26 cellular contexts compared by ENCODE assay signal in the genomic region with DNA sequence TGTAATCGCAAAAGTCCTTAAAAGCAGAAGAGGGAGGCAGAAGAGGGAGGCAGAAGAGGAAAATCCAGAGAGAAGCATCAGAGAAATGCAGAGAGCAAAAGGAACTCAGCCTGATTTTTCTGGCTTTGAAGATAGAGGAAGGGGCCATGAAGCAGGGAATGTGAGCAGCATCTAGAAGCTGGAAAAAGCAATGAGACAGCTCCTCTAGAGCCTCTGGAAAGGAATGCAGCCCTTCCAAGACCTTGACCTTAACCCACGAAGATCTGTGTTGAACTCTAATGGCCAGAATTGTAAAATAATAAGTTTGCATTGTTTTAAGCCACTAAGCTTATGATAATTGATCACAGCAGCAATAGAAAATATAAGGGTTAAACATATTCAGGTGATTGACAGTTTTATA.
"Had no signal": no experiment of that assay in that cellular context is flagged by ENCODE, and none has a peak within 500 bp of the region (broad histone marks: within the 10 kb centered on the region; RNA-seq: fewer than 3 reads in every experiment).

No MANE protein-coding gene starts in this region.

- H3K27ac Mint-ChIP-seq: effector memory CD8-positive, alpha-beta T cell; mesothelial cell of epicardium; naive B cell; natural killer cell treated with Interleukin-12 subunit alpha and Interleukin-12 subunit beta and Interleukin-15 and Interleukin-18, amount 100 ng/mL, for 72 hours; stimulated activated naive CD8-positive, alpha-beta T cell treated with anti-CD3 and anti-CD28 coated beads, Interleukin-15, amount 100 ng/mL, for 72 hours had no signal

- H3K27me3 ChIP-seq: gastrocnemius medialis, left lung, neutrophil, pancreas, right lobe of liver, suprapubic skin, transverse colon, upper lobe of right lung, uterus had no signal

- H3K4me1 Mint-ChIP-seq: mesothelial cell of epicardium; naive B cell; neural crest cell; stimulated activated naive CD8-positive, alpha-beta T cell treated with anti-CD3 and anti-CD28 coated beads, Interleukin-15, amount 100 ng/mL, for 72 hours had no signal

- ATAC-seq: effector memory CD8-positive, alpha-beta T cell; gastrocnemius medialis; left cardiac atrium; left lung; mucosa of descending colon; natural killer cell treated with Interleukin-12 subunit alpha and Interleukin-12 subunit beta and Interleukin-15 and Interleukin-18, amount 100 ng/mL, for 72 hours; pancreas; right lobe of liver; stimulated activated naive CD8-positive, alpha-beta T cell treated with anti-CD3 and anti-CD28 coated beads, Interleukin-15, amount 100 ng/mL, for 72 hours; upper lobe of right lung had no signal

- H3K4me3 ChIP-seq: gastrocnemius medialis, left lung, mucosa of descending colon, pancreas, right lobe of liver, suprapubic skin, transverse colon, upper lobe of right lung, uterus had no signal

- H3K4me3 Mint-ChIP-seq: effector memory CD8-positive, alpha-beta T cell; mesothelial cell of epicardium; naive B cell; natural killer cell treated with Interleukin-12 subunit alpha and Interleukin-12 subunit beta and Interleukin-15 and Interleukin-18, amount 100 ng/mL, for 72 hours; neural crest cell; stimulated activated naive CD8-positive, alpha-beta T cell treated with anti-CD3 and anti-CD28 coated beads, Interleukin-15, amount 100 ng/mL, for 72 hours had no signal

- H3K36me3 ChIP-seq: gastrocnemius medialis, left lung, neutrophil, pancreas, right lobe of liver, suprapubic skin, transverse colon, upper lobe of right lung, uterus had no signal

- FAIRE-seq: pancreas, small intestine had no signal

- H3K27me3 Mint-ChIP-seq: effector memory CD8-positive, alpha-beta T cell; naive B cell; natural killer cell treated with Interleukin-12 subunit alpha and Interleukin-12 subunit beta and Interleukin-15 and Interleukin-18, amount 100 ng/mL, for 72 hours; stimulated activated naive CD8-positive, alpha-beta T cell treated with anti-CD3 and anti-CD28 coated beads, Interleukin-15, amount 100 ng/mL, for 72 hours had no signal

- H3K9me3 ChIP-seq: gastrocnemius medialis, mucosa of descending colon, neutrophil, pancreas, right lobe of liver, transverse colon, upper lobe of right lung, uterus had no signal

- H3K27ac ChIP-seq: gastrocnemius medialis, left lung, neutrophil, pancreas, right lobe of liver, suprapubic skin, transverse colon, upper lobe of right lung, uterus had no signal

- H3K36me3 Mint-ChIP-seq: mesothelial cell of epicardium; naive B cell; natural killer cell treated with Interleukin-12 subunit alpha and Interleukin-12 subunit beta and Interleukin-15 and Interleukin-18, amount 100 ng/mL, for 72 hours had no signal

- DNase-seq: cortex of kidney; effector memory CD8-positive, alpha-beta T cell; foreskin fibroblast; gastrocnemius medialis; head of caudate nucleus; left cardiac atrium; left lung; mesenchymal stem cell; mucosa of descending colon; naive B cell; pancreas; retina; right lobe of liver; small intestine; stimulated activated CD4-positive, alpha-beta T cell treated with anti-CD3 and anti-CD28 coated beads, Interleukin-15, amount 100 ng/mL, for 24 hours; stimulated activated CD4-positive, alpha-beta T cell treated with anti-CD3 and anti-CD28 coated beads, Interleukin-2, amount 100 ng/mL, for 48 hours; stimulated activated naive CD4-positive, alpha-beta T cell; stimulated activated naive CD8-positive, alpha-beta T cell treated with anti-CD3 and anti-CD28 coated beads, Interleukin-15, amount 100 ng/mL, for 72 hours; transverse colon; upper lobe of right lung; uterus had no signal

- H3K4me1 ChIP-seq: gastrocnemius medialis, left lung, pancreas, right lobe of liver, suprapubic skin, transverse colon, upper lobe of right lung, uterus had no signal
